ENCODE assay signal across 1 cellular context in the genomic region with DNA sequence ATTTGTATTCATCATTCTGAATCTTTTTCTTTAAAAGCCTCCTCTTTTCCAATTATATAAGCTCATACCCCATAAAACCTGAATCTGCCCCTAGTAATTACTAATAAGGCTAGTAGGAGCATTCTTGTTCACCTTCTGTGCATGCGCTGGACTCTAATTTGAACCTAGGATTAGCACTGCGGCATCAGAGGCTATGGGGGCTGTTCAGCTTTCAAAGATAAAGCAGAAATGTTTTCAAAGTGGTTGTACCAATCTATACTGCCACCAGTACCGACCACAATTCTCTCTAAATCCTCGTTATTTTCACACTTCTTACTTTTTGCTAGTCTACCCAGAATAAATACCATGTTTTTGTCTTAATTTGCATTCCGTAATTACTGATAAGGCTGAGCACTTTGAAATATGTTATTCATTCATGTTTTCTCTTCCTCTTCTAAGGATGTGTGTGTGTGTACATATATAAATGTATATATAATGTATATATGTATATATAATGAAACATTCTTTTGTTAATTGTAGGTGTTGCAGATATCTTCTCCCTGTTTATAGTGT.
TF ChIP-seq lines count a peak whose summit lies in the region.

No MANE protein-coding gene starts in this region.

TF ChIP-seq in HCT116, 20 proteins besides CTCF, POLR2A, EP300 and RAD21:
- no peak for TF ChIP-seq CEBPB (IDR thresholded peaks at IDR 0.05; ENCODE audit: low read depth)
- TF ChIP-seq EGR1 (IDR thresholded peaks at IDR 0.05; ENCODE audit: low read depth), result no peak
- no peak for TF ChIP-seq ZNF274 (IDR thresholded peaks at IDR 0.05; ENCODE audit: low read depth, low read length)
- TF ChIP-seq POLR2AphosphoS5 (IDR thresholded peaks at IDR 0.05; ENCODE audit: low read depth, low read length), result no peak
- TF ChIP-seq, protein P1, sequence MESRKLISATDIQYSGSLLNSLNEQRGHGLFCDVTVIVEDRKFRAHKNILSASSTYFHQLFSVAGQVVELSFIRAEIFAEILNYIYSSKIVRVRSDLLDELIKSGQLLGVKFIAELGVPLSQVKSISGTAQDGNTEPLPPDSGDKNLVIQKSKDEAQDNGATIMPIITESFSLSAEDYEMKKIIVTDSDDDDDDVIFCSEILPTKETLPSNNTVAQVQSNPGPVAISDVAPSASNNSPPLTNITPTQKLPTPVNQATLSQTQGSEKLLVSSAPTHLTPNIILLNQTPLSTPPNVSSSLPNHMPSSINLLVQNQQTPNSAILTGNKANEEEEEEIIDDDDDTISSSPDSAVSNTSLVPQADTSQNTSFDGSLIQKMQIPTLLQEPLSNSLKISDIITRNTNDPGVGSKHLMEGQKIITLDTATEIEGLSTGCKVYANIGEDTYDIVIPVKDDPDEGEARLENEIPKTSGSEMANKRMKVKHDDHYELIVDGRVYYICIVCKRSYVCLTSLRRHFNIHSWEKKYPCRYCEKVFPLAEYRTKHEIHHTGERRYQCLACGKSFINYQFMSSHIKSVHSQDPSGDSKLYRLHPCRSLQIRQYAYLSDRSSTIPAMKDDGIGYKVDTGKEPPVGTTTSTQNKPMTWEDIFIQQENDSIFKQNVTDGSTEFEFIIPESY (IDR thresholded peaks at IDR 0.05; ENCODE audit: extremely low read depth, insufficient replicate concordance, low read length), result no peak
- no peak for TF ChIP-seq CBX3 (IDR thresholded peaks at IDR 0.05; ENCODE audit: low read depth)
- no peak for TF ChIP-seq ATF3 (IDR thresholded peaks at IDR 0.05)
- TF ChIP-seq ZFX (IDR thresholded peaks at IDR 0.05), result no peak
- TF ChIP-seq YY1 (IDR thresholded peaks at IDR 0.05; ENCODE audit: extremely low read depth, insufficient replicate concordance, low read depth, low read length), result no peak
- no peak for TF ChIP-seq EZH2 (IDR thresholded peaks at IDR 0.05)
- no peak for TF ChIP-seq ELF1 (IDR thresholded peaks at IDR 0.05; ENCODE audit: borderline replicate concordance, low read depth)
- no peak for TF ChIP-seq SP1 (IDR thresholded peaks at IDR 0.05; ENCODE audit: low read depth)
- TF ChIP-seq SRF (IDR thresholded peaks at IDR 0.05; ENCODE audit: low read depth), result no peak
- no peak for TF ChIP-seq EZH2phosphoT487 (IDR thresholded peaks at IDR 0.05; ENCODE audit: borderline replicate concordance)
- TF ChIP-seq JUND (IDR thresholded peaks at IDR 0.05), result no peak
- TF ChIP-seq TCF7L2 (IDR thresholded peaks at IDR 0.05; ENCODE audit: borderline replicate concordance, extremely low read depth, insufficient read depth, insufficient read length), result no peak
- no peak for TF ChIP-seq FOSL1 (IDR thresholded peaks at IDR 0.05; ENCODE audit: low read depth)
- no peak for TF ChIP-seq REST (IDR thresholded peaks at IDR 0.05; ENCODE audit: low read depth)
